Comparison of ENCODE assay signal across 9 cellular contexts in genomic region chr1:245085508-245086095, GRCh38.
A peak's percentile ranks its signal among the peaks of the same experiment; 100 is the strongest.
DNase-seq lines count a peak whose midpoint lies in the region; ATAC-seq and TF ChIP-seq lines count a peak whose summit lies in the region.
"Had no signal": no experiment of that assay in that cellular context is flagged by ENCODE, and none has a peak within 500 bp of the region (broad histone marks: within the 10 kb centered on the region; RNA-seq: fewer than 3 reads in every experiment).

No MANE protein-coding gene starts in this region.

- no peaks in the 10 kb centered on the region for H3K27me3 Mint-ChIP-seq in activated T-cell treated with anti-CD3 and anti-CD28 coated beads, Interleukin-2, amount 50 U/mL, for 24 hours
- H3K27me3 Mint-ChIP-seq: central memory CD8-positive, alpha-beta T cell had no signal

- TF ChIP-seq CTCF in mammary epithelial cell (conservative IDR thresholded peaks at IDR 0.05 in 1 of 2, IDR thresholded peaks at IDR 0.05 in 1 of 2; ENCODE audit: extremely low read depth in 1 of 2, insufficient read depth in 1 of 2, low read depth in 1 of 2, low read length in 2 of 2), result peak in 1 of 2 donors; percentile 35

- no peaks in the 10 kb centered on the region for H3K9me3 Mint-ChIP-seq in activated T-cell treated with anti-CD3 and anti-CD28 coated beads, Interleukin-2, amount 50 U/mL, for 24 hours
- H3K9me3 Mint-ChIP-seq: central memory CD8-positive, alpha-beta T cell had no signal

- H3K4me1 ChIP-seq in mammary epithelial cell (ENCODE audit: insufficient read depth, low read length) (peaks cover 26% of the 10 kb centered on the region), skeletal muscle satellite cell (ENCODE audit: control insufficient read depth, insufficient read depth, low read length) (peaks cover 22% of the 10 kb centered on the region)

- H3K27ac Mint-ChIP-seq in activated T-cell treated with anti-CD3 and anti-CD28 coated beads, Interleukin-2, amount 50 U/mL, for 24 hours, result peak overlapping the region; percentile 15

- 66% methylated on average over 9 of the region's 9 CpGs for WGBS in mammary epithelial cell (ENCODE audit: low coverage, missing lambda C conversion rate)

- H3K4me3 Mint-ChIP-seq in activated T-cell treated with anti-CD3 and anti-CD28 coated beads, Interleukin-2, amount 50 U/mL, for 24 hours, result no peak overlapping the region
- H3K4me3 Mint-ChIP-seq: central memory CD8-positive, alpha-beta T cell had no signal

- H3K27me3 ChIP-seq in mammary epithelial cell (ENCODE audit: insufficient read depth, low read length) (no peaks in the 10 kb centered on the region), skeletal muscle satellite cell (ENCODE audit: control insufficient read depth, insufficient read depth, low read length) (no peaks in the 10 kb centered on the region)

- BruUV-seq in mammary epithelial cell (replicated peaks; lab: Mats Ljungman, UMichigan), result no TSS peak

- dilution Hi-C loops in mammary epithelial cell (cut with HindIII; ENCODE audit: low sequenced_read_pairs), result no loop called here

- in situ Hi-C loops in mammary epithelial cell (cut with MboI; ENCODE audit: low sequenced_read_pairs in 2 of 2), result no loop called here

- no peak overlapping the region for H3K9ac ChIP-seq in mammary epithelial cell (ENCODE audit: insufficient read depth, low read length)
- peak overlapping the region; percentile 53 for H3K9ac ChIP-seq in skeletal muscle satellite cell (ENCODE audit: low read depth, low read length)

- intact Hi-C loops in mammary epithelial cell (cut with micrococcal nuclease), result no loop called here

- no peaks in the 10 kb centered on the region for H3K36me3 Mint-ChIP-seq in activated T-cell treated with anti-CD3 and anti-CD28 coated beads, Interleukin-2, amount 50 U/mL, for 24 hours (ENCODE audit: low read depth)

- no peak overlapping the region for H3K4me3 ChIP-seq in mammary epithelial cell (replicated peaks in 1 of 3; ENCODE audit: insufficient read depth in 1 of 3, low read depth in 2 of 3, low read length in 3 of 3)
- no peak overlapping the region for H3K4me3 ChIP-seq in skeletal muscle satellite cell (ENCODE audit: low read length)

- DNase-seq in activated T-cell treated with anti-CD3 and anti-CD28 coated beads, Interleukin-2, amount 50 U/mL, for 24 hours, result no peak
- DNase-seq in activated T-cell treated with anti-CD3 and anti-CD28 coated beads for 4 hours (no peak), mammary epithelial cell (peak; percentile 92), NCI-H2227 (lab: John Stamatoyannopoulos, UW; ENCODE audit: unreplicated experiment) (no peak), germinal center (ENCODE audit: low spot score) (no peak)

- H3K9me3 ChIP-seq in mammary epithelial cell (replicated peaks; ENCODE audit: insufficient read depth, low read length) (no peaks in the 10 kb centered on the region), skeletal muscle satellite cell (replicated peaks; ENCODE audit: low read length) (no peaks in the 10 kb centered on the region)

- H4K20me1 ChIP-seq in mammary epithelial cell (ENCODE audit: insufficient read depth, low read length), result no peaks in the 10 kb centered on the region

- H3K36me3 ChIP-seq in mammary epithelial cell (ENCODE audit: insufficient read depth, low read length) (no peaks in the 10 kb centered on the region), skeletal muscle satellite cell (ENCODE audit: insufficient read depth, low read length) (no peaks in the 10 kb centered on the region)

- peak overlapping the region; percentile 48 for H3K27ac ChIP-seq in mammary epithelial cell (ENCODE audit: insufficient read depth, low read depth, low read length)

- H3K4me2 ChIP-seq in mammary epithelial cell (ENCODE audit: insufficient read depth, low read depth, low read length) (peak overlapping the region; percentile 49), skeletal muscle satellite cell (ENCODE audit: low read length) (peak overlapping the region; percentile 49)

- H3K79me2 ChIP-seq in mammary epithelial cell (ENCODE audit: insufficient read depth, low read length), result no peaks in the 10 kb centered on the region

- CTCF ChIA-PET in mammary epithelial cell (lab: Charles Lee; ENCODE audit: low non-redundant PET), result no interaction called here

- peak; percentile 98 for ATAC-seq in HG03439 (IDR thresholded peaks at IDR 0.05; ENCODE audit: unreplicated experiment)
- ATAC-seq in GM21737 (IDR thresholded peaks at IDR 0.05; ENCODE audit: unreplicated experiment), result no peak

- peak overlapping the region; percentile 6 for H2AFZ ChIP-seq in mammary epithelial cell (ENCODE audit: low read depth, low read length)

- peaks cover 7% of the 10 kb centered on the region for H3K4me1 Mint-ChIP-seq in activated T-cell treated with anti-CD3 and anti-CD28 coated beads, Interleukin-2, amount 50 U/mL, for 24 hours (ENCODE audit: low read depth)
- H3K4me1 Mint-ChIP-seq: central memory CD8-positive, alpha-beta T cell had no signal
